In genomic region chr15:88652456-88653199, GRCh38 we compare ENCODE assay signal across 14 cellular contexts. TPM values are rescaled to one million over a fixed set of nuclear protein-coding genes. Genes with fewer than 3 reads are reported as not detected.
DNase-seq lines count a peak whose midpoint lies in the region; ATAC-seq, FAIRE-seq and TF ChIP-seq lines count a peak whose summit lies in the region.
"Had no signal": no experiment of that assay in that cellular context is flagged by ENCODE, and none has a peak within 500 bp of the region (broad histone marks: within the 10 kb centered on the region; RNA-seq: fewer than 3 reads in every experiment).

No MANE protein-coding gene starts in this region.

- no peaks in the 10 kb centered on the region for H3K36me3 ChIP-seq in endodermal cell (ENCODE audit: control insufficient read depth, insufficient read depth, low read length)
- H3K36me3 ChIP-seq: breast epithelium had no signal

- no peaks in the 10 kb centered on the region for H3K9me3 ChIP-seq in endodermal cell (ENCODE audit: control insufficient read depth, low read length)
- H3K9me3 ChIP-seq: breast epithelium had no signal

- no peak overlapping the region for H3K27ac ChIP-seq in endodermal cell (ENCODE audit: low read depth, low read length)
- H3K27ac ChIP-seq: breast epithelium had no signal

- TF ChIP-seq CTCF in endodermal cell (conservative IDR thresholded peaks at IDR 0.05) = no peak

- peaks cover 35% of the 10 kb centered on the region for H3K36me3 Mint-ChIP-seq in activated CD4-positive, alpha-beta T cell treated with anti-CD3 and anti-CD28 coated beads, Interleukin-2, amount 10 ng/mL, durations not matched to agents 24 days and 14 days (ENCODE audit: low read depth)
- peaks cover 17% of the 10 kb centered on the region for H3K36me3 Mint-ChIP-seq in stimulated activated effector memory CD8-positive, alpha-beta T cell treated with anti-CD3 and anti-CD28 coated beads, Interleukin-12 subunit alpha, Interleukin-12 subunit beta, amount 100 ng/mL, for 72 hours
- no peaks in the 10 kb centered on the region for H3K36me3 Mint-ChIP-seq in endodermal cell (ENCODE audit: low read depth)

- no peak for FAIRE-seq in RCC 7860 (lab: Jason Lieb, UNC)

- no peak overlapping the region for H3K9ac ChIP-seq in endodermal cell (ENCODE audit: extremely low read depth, low read length, poor library complexity, severe bottlenecking)

- peak overlapping the region; percentile 59 for H3K27ac Mint-ChIP-seq in activated CD4-positive, alpha-beta T cell treated with anti-CD3 and anti-CD28 coated beads, Interleukin-2, amount 10 ng/mL, durations not matched to agents 24 days and 14 days
- peak overlapping the region; percentile 84 for H3K27ac Mint-ChIP-seq in stimulated activated effector memory CD8-positive, alpha-beta T cell treated with anti-CD3 and anti-CD28 coated beads, Interleukin-12 subunit alpha, Interleukin-12 subunit beta, amount 100 ng/mL, for 72 hours
- no peak overlapping the region for H3K27ac Mint-ChIP-seq in endodermal cell
- H3K27ac Mint-ChIP-seq: nephron progenitor cell had no signal

- H3K4me3 Mint-ChIP-seq in activated CD4-positive, alpha-beta T cell treated with anti-CD3 and anti-CD28 coated beads, Interleukin-2, amount 10 ng/mL, durations not matched to agents 24 days and 14 days = no peak overlapping the region
- H3K4me3 Mint-ChIP-seq in stimulated activated effector memory CD8-positive, alpha-beta T cell treated with anti-CD3 and anti-CD28 coated beads, Interleukin-12 subunit alpha, Interleukin-12 subunit beta, amount 100 ng/mL, for 72 hours = no peak overlapping the region
- H3K4me3 Mint-ChIP-seq in endodermal cell = no peak overlapping the region
- H3K4me3 Mint-ChIP-seq: nephron progenitor cell had no signal

- no peaks in the 10 kb centered on the region for H3K4me1 ChIP-seq in endodermal cell (ENCODE audit: control insufficient read depth, insufficient read depth, low read length)

- H3K27me3 ChIP-seq in endodermal cell (ENCODE audit: control insufficient read depth, insufficient read depth, low read length, poor library complexity, severe bottlenecking) = no peaks in the 10 kb centered on the region
- H3K27me3 ChIP-seq: breast epithelium had no signal

- 80 to 92% methylated on average over 3 to 7 of the region's 8 CpGs for WGBS in endodermal cell (ENCODE audit: insufficient coverage in 1 of 2, insufficient read length in 1 of 2), 2 experiments

- DNase-seq in activated CD4-positive, alpha-beta T cell treated with anti-CD3 and anti-CD28 coated beads, Interleukin-2, amount 10 ng/mL, durations not matched to agents 24 days and 14 days = no peak
- DNase-seq in activated CD4-positive, alpha-beta T cell treated with anti-CD3 and anti-CD28 coated beads for 4 hours = no peak
- DNase-seq in NCI-H345 (lab: John Stamatoyannopoulos, UW) (peak; percentile 63), ecto neural progenitor cell (ENCODE audit: low spot score) (peak; percentile 44), RCC 7860 (ENCODE audit: low spot score) (no peak), endodermal cell (no peak)
- DNase-seq in stimulated activated effector memory CD8-positive, alpha-beta T cell treated with anti-CD3 and anti-CD28 coated beads, Interleukin-12 subunit alpha, Interleukin-12 subunit beta, amount 100 ng/mL, for 72 hours (ENCODE audit: low spot score in 2 of 2) = no peak
- DNase-seq: left colon, NCI-H526, nephron progenitor cell had no signal

- H3K4me3 ChIP-seq in endodermal cell (ENCODE audit: low read length) = no peak overlapping the region
- H3K4me3 ChIP-seq: breast epithelium, skin epidermis had no signal

- no peak for ATAC-seq in stimulated activated effector memory CD8-positive, alpha-beta T cell treated with anti-CD3 and anti-CD28 coated beads, Interleukin-12 subunit alpha, Interleukin-12 subunit beta, amount 100 ng/mL, for 72 hours
- ATAC-seq in GM18858 (IDR thresholded peaks at IDR 0.05; ENCODE audit: unreplicated experiment) = no peak
- ATAC-seq: left colon, Right ventricle myocardium inferior had no signal

- intact Hi-C loops in activated CD4-positive, alpha-beta T cell treated with anti-CD3 and anti-CD28 coated beads, Interleukin-2, amount 10 ng/mL, durations not matched to agents 24 days and 14 days (cut with micrococcal nuclease) = no loop called here

- peaks cover 42% of the 10 kb centered on the region for H3K4me1 Mint-ChIP-seq in activated CD4-positive, alpha-beta T cell treated with anti-CD3 and anti-CD28 coated beads, Interleukin-2, amount 10 ng/mL, durations not matched to agents 24 days and 14 days
- H3K4me1 Mint-ChIP-seq in stimulated activated effector memory CD8-positive, alpha-beta T cell treated with anti-CD3 and anti-CD28 coated beads, Interleukin-12 subunit alpha, Interleukin-12 subunit beta, amount 100 ng/mL, for 72 hours = peaks cover 53% of the 10 kb centered on the region
- no peaks in the 10 kb centered on the region for H3K4me1 Mint-ChIP-seq in endodermal cell

- no peaks in the 10 kb centered on the region for H3K9me3 Mint-ChIP-seq in activated CD4-positive, alpha-beta T cell treated with anti-CD3 and anti-CD28 coated beads, Interleukin-2, amount 10 ng/mL, durations not matched to agents 24 days and 14 days
- H3K9me3 Mint-ChIP-seq in stimulated activated effector memory CD8-positive, alpha-beta T cell treated with anti-CD3 and anti-CD28 coated beads, Interleukin-12 subunit alpha, Interleukin-12 subunit beta, amount 100 ng/mL, for 72 hours = no peaks in the 10 kb centered on the region
- no peaks in the 10 kb centered on the region for H3K9me3 Mint-ChIP-seq in endodermal cell
- H3K9me3 Mint-ChIP-seq: nephron progenitor cell had no signal

- H3K27me3 Mint-ChIP-seq in activated CD4-positive, alpha-beta T cell treated with anti-CD3 and anti-CD28 coated beads, Interleukin-2, amount 10 ng/mL, durations not matched to agents 24 days and 14 days = no peaks in the 10 kb centered on the region
- H3K27me3 Mint-ChIP-seq in endodermal cell (ENCODE audit: insufficient read depth) = peaks cover 4% of the 10 kb centered on the region

RNA-seq across cellular contexts. Expression of gene ISG20, which starts 13.8 kb away (rescaled TPM):
- total RNA-seq in activated CD4-positive, alpha-beta T cell treated with anti-CD3 and anti-CD28 coated beads, Interleukin-2, amount 10 ng/mL, durations not matched to agents 24 days and 14 days = 33.9 and 35.5 TPM in 2 replicates
- 10 to 100 TPM in 1 of 2 donors, 1 to 10 TPM in 1; 9.3 to 11.4 TPM for total RNA-seq in endodermal cell
- polyA plus RNA-seq in endodermal cell (2013, experiment 1 of 2) = 2.8 TPM
- polyA plus RNA-seq in endodermal cell (2013, experiment 2 of 2) = 1.9 TPM

RNA-seq across cellular contexts. Expression of gene AEN, which starts 31.5 kb away (rescaled TPM):
- 72.4 and 75.7 TPM in 2 replicates for total RNA-seq in activated CD4-positive, alpha-beta T cell treated with anti-CD3 and anti-CD28 coated beads, Interleukin-2, amount 10 ng/mL, durations not matched to agents 24 days and 14 days
- total RNA-seq in endodermal cell = 10 to 100 TPM; 64.7 to 76.4 TPM
- 43.9 TPM for polyA plus RNA-seq in endodermal cell (2013, experiment 1 of 2)
- 42.6 TPM for polyA plus RNA-seq in endodermal cell (2013, experiment 2 of 2)

Comparison
In these comparisons a context has a peak if more than half of its experiments do, and no peak if none do; other contexts are left out.
1. DNase-seq: peak in NCI-H345 (single experiment) and ecto neural progenitor cell (single experiment); none in activated CD4-positive, alpha-beta T cell treated with anti-CD3 and anti-CD28 coated beads, Interleukin-2, amount 10 ng/mL, durations not matched to agents 24 days and 14 days (single experiment), activated CD4-positive, alpha-beta T cell treated with anti-CD3 and anti-CD28 coated beads for 4 hours (0 of 2), stimulated activated effector memory CD8-positive, alpha-beta T cell treated with anti-CD3 and anti-CD28 coated beads, Interleukin-12 subunit alpha, Interleukin-12 subunit beta, amount 100 ng/mL, for 72 hours (0 of 2), RCC 7860 (single experiment) and endodermal cell (single experiment).